In the genomic region with DNA sequence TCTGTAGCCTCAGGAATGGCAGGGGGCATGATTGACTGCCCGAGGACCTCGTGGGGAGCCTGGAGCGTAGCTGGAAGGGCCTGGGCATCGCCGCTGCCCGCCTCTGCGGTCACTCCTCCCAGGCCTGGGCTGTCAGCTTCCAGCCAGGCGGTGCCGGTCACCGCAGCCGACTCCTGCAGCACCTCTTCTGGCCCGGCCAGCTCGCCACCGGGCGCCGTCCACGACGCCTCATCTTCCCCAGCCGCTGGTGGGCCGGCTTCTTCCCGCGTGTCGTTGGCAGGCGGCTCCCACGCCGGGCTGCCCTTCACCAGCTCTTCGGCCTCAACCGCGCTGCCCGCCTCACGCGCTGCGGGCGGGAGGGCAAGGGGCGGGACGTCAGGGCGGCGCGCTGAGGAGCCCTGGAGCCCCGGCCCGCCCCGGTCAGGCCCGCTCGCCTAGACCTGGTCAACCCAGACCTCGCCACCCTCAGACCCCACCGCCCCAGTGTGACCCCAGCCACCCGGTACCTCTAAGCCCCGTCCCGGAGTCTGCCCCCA, we compare ENCODE assay signal across 8 cellular contexts. TPM values are rescaled to one million over a fixed set of nuclear protein-coding genes. Genes with fewer than 3 reads are reported as not detected.
DNase-seq lines count a peak whose midpoint lies in the region; ATAC-seq and TF ChIP-seq lines count a peak whose summit lies in the region.

No MANE protein-coding gene starts in this region.

- no peak overlapping the region for H3K9ac ChIP-seq in H9 (ENCODE audit: extremely low read depth, insufficient read length, low read length)

- no peaks in the 10 kb centered on the region for H3K36me3 Mint-ChIP-seq in H9 (ENCODE audit: insufficient read depth in 1 of 3, low read depth in 3 of 3)
- no peaks in the 10 kb centered on the region for H3K36me3 Mint-ChIP-seq in activated CD4-positive, alpha-beta memory T cell treated with anti-CD3 and anti-CD28 coated beads, Interleukin-2, amount 10 ng/mL, durations not matched to agents 7 days and 5 days (ENCODE audit: low read depth)

- no peak overlapping the region for H3T11ph ChIP-seq in H9 (ENCODE audit: low read length)

- no peaks in the 10 kb centered on the region for H3K79me1 ChIP-seq in H9 (ENCODE audit: insufficient read depth, low read depth, low read length, poor library complexity, severe bottlenecking)

- H2BK20ac ChIP-seq in H9 (ENCODE audit: low read depth, low read length, poor library complexity, severe bottlenecking), result no peak overlapping the region

- H3K23ac ChIP-seq in H9 (ENCODE audit: insufficient read length, low read depth, low read length), result no peak overlapping the region

- H4K5ac ChIP-seq in H9 (ENCODE audit: insufficient read length, low read depth, low read length), result no peak overlapping the region

- no peak overlapping the region for H2BK12ac ChIP-seq in H9 (ENCODE audit: insufficient read length, low read depth, low read length)

- no peak overlapping the region for H3K4me2 ChIP-seq in H9 (ENCODE audit: insufficient read depth, insufficient read length, low read length)

- CTCF ChIA-PET in activated CD4-positive, alpha-beta memory T cell treated with anti-CD3 and anti-CD28 coated beads, Interleukin-2, amount 10 ng/mL, durations not matched to agents 7 days and 5 days (lab: Charles Lee), result interaction anchor here (1.1 to 1.4 kb wide), 2 partner anchors 10 to 57 kb away, joined by 3 to 5 read pairs; no protein-coding TSS in a partner anchor

- H3K4ac ChIP-seq in H9 (ENCODE audit: low read depth, low read length), result no peak overlapping the region

- POLR2A ChIA-PET in activated CD4-positive, alpha-beta memory T cell treated with anti-CD3 and anti-CD28 coated beads, Interleukin-2, amount 10 ng/mL, durations not matched to agents 7 days and 5 days (lab: Charles Lee), result interaction anchor here (1.0 to 1.7 kb wide), 3 partner anchors 11 to 64 kb away, joined by 4 read pairs; partner anchors contain the start of gene ELP6

- H3K9me3 ChIP-seq in H9 (ENCODE audit: control insufficient read depth, low read depth, low read length), result no peaks in the 10 kb centered on the region

- intact Hi-C loops in left ventricle myocardium superior (cut with micrococcal nuclease), result no loop called here

- H3K4me1 ChIP-seq in H9 (ENCODE audit: insufficient read depth, low read length), result no peaks in the 10 kb centered on the region

- DNase-seq in H9 (peak; percentile 46), left ventricle myocardium superior (peak; percentile 42), skeletal muscle cell (ENCODE audit: low read depth) (no peak), NCI-H526 treated with DMSO at 0.1 percent for 48 hours (lab: John Stamatoyannopoulos, UW) (no peak), mucosa of gallbladder (ENCODE audit: low spot score) (no peak), NCI-H2029 (lab: John Stamatoyannopoulos, UW) (no peak)
- DNase-seq in activated CD4-positive, alpha-beta memory T cell treated with anti-CD3 and anti-CD28 coated beads, Interleukin-2, amount 10 ng/mL, durations not matched to agents 7 days and 5 days, result no peak

- H3K4me3 Mint-ChIP-seq in H9, result peak overlapping the region; percentile 55 to 76
- peak overlapping the region; percentile 58 for H3K4me3 Mint-ChIP-seq in activated CD4-positive, alpha-beta memory T cell treated with anti-CD3 and anti-CD28 coated beads, Interleukin-2, amount 10 ng/mL, durations not matched to agents 7 days and 5 days

- H3K23me2 ChIP-seq in H9 (ENCODE audit: insufficient read length, low read depth, low read length, poor library complexity, severe bottlenecking), result peaks cover 11% of the 10 kb centered on the region

- H3K4me1 Mint-ChIP-seq in H9, result peaks cover 2 to 8% of the 10 kb centered on the region in 2 experiments; a peak in 2 of 4 replicates
- H3K4me1 Mint-ChIP-seq in activated CD4-positive, alpha-beta memory T cell treated with anti-CD3 and anti-CD28 coated beads, Interleukin-2, amount 10 ng/mL, durations not matched to agents 7 days and 5 days, result peaks cover 2% of the 10 kb centered on the region

- H3K27ac Mint-ChIP-seq in H9, result no peak overlapping the region
- H3K27ac Mint-ChIP-seq in activated CD4-positive, alpha-beta memory T cell treated with anti-CD3 and anti-CD28 coated beads, Interleukin-2, amount 10 ng/mL, durations not matched to agents 7 days and 5 days, result no peak overlapping the region

- no peak overlapping the region for H2BK15ac ChIP-seq in H9 (ENCODE audit: low read depth, low read length)

- no peak overlapping the region for H3K56ac ChIP-seq in H9 (ENCODE audit: insufficient read length, low read depth, low read length)

- no peaks in the 10 kb centered on the region; a peak in 1 of 5 replicates for H3K9me3 Mint-ChIP-seq in H9
- H3K9me3 Mint-ChIP-seq in activated CD4-positive, alpha-beta memory T cell treated with anti-CD3 and anti-CD28 coated beads, Interleukin-2, amount 10 ng/mL, durations not matched to agents 7 days and 5 days, result no peaks in the 10 kb centered on the region

- H2AK5ac ChIP-seq in H9 (ENCODE audit: insufficient read length, low read length), result no peak overlapping the region

- H2BK120ac ChIP-seq in H9 (ENCODE audit: low read depth, low read length, poor library complexity, severe bottlenecking), result no peak overlapping the region

- no peak overlapping the region for H4K8ac ChIP-seq in H9 (replicated peaks; ENCODE audit: insufficient read length, low read depth, low read length)

- H2BK5ac ChIP-seq in H9 (ENCODE audit: insufficient read length, low read length), result no peak overlapping the region

- H4K20me1 ChIP-seq in H9 (ENCODE audit: control insufficient read depth, insufficient read depth, insufficient read length), result no peaks in the 10 kb centered on the region

- H3K79me2 ChIP-seq in H9 (ENCODE audit: insufficient read depth, low read length), result no peaks in the 10 kb centered on the region

- peaks cover 13% of the 10 kb centered on the region; the same call in 1 of the 2 replicates for H3K27me3 ChIP-seq in H9 (ENCODE audit: insufficient read depth, low read length)

- no peak overlapping the region for H3K18ac ChIP-seq in H9 (ENCODE audit: insufficient read length, low read depth, low read length)

- H3K4me3 ChIP-seq in skeletal muscle cell (ENCODE audit: low read depth, low read length), result peak overlapping the region; percentile 58

- H3K14ac ChIP-seq in H9 (ENCODE audit: insufficient read depth, low read length), result no peak overlapping the region

- peak; percentile 65 for ATAC-seq in left ventricle myocardium superior
- ATAC-seq in GM21381 (IDR thresholded peaks at IDR 0.05; ENCODE audit: unreplicated experiment), result no peak

- H3K27me3 Mint-ChIP-seq in H9 (ENCODE audit: low read depth), result peaks cover 65% of the 10 kb centered on the region
- peaks cover 40% of the 10 kb centered on the region for H3K27me3 Mint-ChIP-seq in activated CD4-positive, alpha-beta memory T cell treated with anti-CD3 and anti-CD28 coated beads, Interleukin-2, amount 10 ng/mL, durations not matched to agents 7 days and 5 days

- no CpG with 5 or more reads among the region's 49 CpGs for WGBS in H9 (ENCODE audit: extremely low coverage, insufficient read length, low lambda C conversion rate)

- no peak overlapping the region for H4K91ac ChIP-seq in H9 (ENCODE audit: insufficient read length, low read depth, low read length)

- no peak for TF ChIP-seq CTCF in H9 (conservative IDR thresholded peaks at IDR 0.05)

- H3K27ac ChIP-seq in H9 (ENCODE audit: insufficient read length, low read depth, low read length), result no peak overlapping the region

- no peak overlapping the region for H2AFZ ChIP-seq in H9 (ENCODE audit: low read length)

RNA-seq across cellular contexts. Expression of gene CSPG5, which starts 1.0 kb away (rescaled TPM):
- 5.4 and 5.7 TPM in 2 replicates for total RNA-seq in H9 (2021)
- total RNA-seq in activated CD4-positive, alpha-beta memory T cell treated with anti-CD3 and anti-CD28 coated beads, Interleukin-2, amount 10 ng/mL, durations not matched to agents 7 days and 5 days, result under 1 TPM; 0.30 to 0.40 TPM
- total RNA-seq in left ventricle myocardium superior, result 0.59 TPM
- total RNA-seq in mucosa of gallbladder, result 0.58 TPM

Comparison
In these comparisons a context has a peak if more than half of its experiments do, and no peak if none do; other contexts are left out.
1. DNase-seq: peak in H9 (single experiment) and left ventricle myocardium superior (single experiment); none in activated CD4-positive, alpha-beta memory T cell treated with anti-CD3 and anti-CD28 coated beads, Interleukin-2, amount 10 ng/mL, durations not matched to agents 7 days and 5 days (single experiment), skeletal muscle cell (single experiment), NCI-H526 treated with DMSO at 0.1 percent for 48 hours (single experiment), mucosa of gallbladder (single experiment) and NCI-H2029 (single experiment).